Comparison of ENCODE assay signal across 35 cellular contexts in the genomic region with DNA sequence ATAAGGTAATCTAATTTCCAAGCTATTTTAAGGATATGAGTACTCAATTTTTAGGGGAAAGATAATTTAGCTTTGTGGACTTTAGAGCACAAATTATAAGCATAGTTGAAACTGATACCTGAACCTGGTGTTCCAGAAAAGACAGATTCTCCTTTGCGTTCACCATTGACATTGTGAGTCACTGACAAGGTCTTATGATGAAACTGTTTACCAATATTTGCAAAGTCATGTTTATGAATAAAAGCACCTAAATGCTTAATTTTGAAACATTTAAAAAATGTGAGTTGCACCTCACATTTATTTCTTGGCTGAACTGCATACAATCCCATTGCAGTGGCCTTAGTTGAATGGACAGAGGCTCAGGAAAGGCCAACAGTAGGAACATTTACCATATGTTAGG. TPM values are rescaled to one million over a fixed set of nuclear protein-coding genes. Genes with fewer than 3 reads are reported as not detected.
DNase-seq lines count a peak whose midpoint lies in the region; ATAC-seq, FAIRE-seq and TF ChIP-seq lines count a peak whose summit lies in the region.
"Had no signal": no experiment of that assay in that cellular context is flagged by ENCODE, and none has a peak within 500 bp of the region (broad histone marks: within the 10 kb centered on the region; RNA-seq: fewer than 3 reads in every experiment).

No MANE protein-coding gene starts in this region.

- peaks cover 63% of the 10 kb centered on the region for H3K4me1 ChIP-seq in BLaER1
- H3K4me1 ChIP-seq in astrocyte (ENCODE audit: insufficient read depth, low read length): peaks cover 32% of the 10 kb centered on the region
- H3K4me1 ChIP-seq in prostate gland (replicated peaks): no peaks in the 10 kb centered on the region
- H3K4me1 ChIP-seq: psoas muscle had no signal

- H3K4me2 ChIP-seq in BLaER1: peak overlapping the region; percentile 88
- H3K4me2 ChIP-seq in astrocyte (ENCODE audit: low read length): peak overlapping the region; percentile 4

- 0 out of 2 replicates have a peak overlapping the region, but pooled peaks have one; percentile 1 for H3K27ac Mint-ChIP-seq in HFFc6
- H3K27ac Mint-ChIP-seq in astrocyte (ENCODE audit: unreplicated experiment): no peak overlapping the region
- H3K27ac Mint-ChIP-seq in nephron: peak overlapping the region; percentile 90 to 94 (median 91)
- H3K27ac Mint-ChIP-seq: activated CD4-positive, alpha-beta T cell treated with anti-CD3 and anti-CD28 coated beads, Interleukin-2, amount 10 ng/mL, durations not matched to agents 7 days and 5 days; activated naive CD8-positive, alpha-beta T cell treated with anti-CD3 and anti-CD28 coated beads, Interleukin-2, amount 10 ng/mL, durations not matched to agents 7 days and 5 days; activated T-cell treated with anti-CD3 and anti-CD28 coated beads, Interleukin-2, amount 50 U/mL, for 24 hours; stimulated activated effector memory CD8-positive, alpha-beta T cell treated with anti-CD3 and anti-CD28 coated beads, Interleukin-12 subunit alpha, Interleukin-12 subunit beta, amount 100 ng/mL, for 72 hours had no signal

- peaks cover 57% of the 10 kb centered on the region for H3K36me3 ChIP-seq in BLaER1
- peaks cover 16% of the 10 kb centered on the region for H3K36me3 ChIP-seq in astrocyte (ENCODE audit: insufficient read depth, low read length)
- no peaks in the 10 kb centered on the region for H3K36me3 ChIP-seq in prostate gland
- H3K36me3 ChIP-seq: ascending aorta, left ventricle myocardium inferior, sigmoid colon, transverse colon had no signal

- TF ChIP-seq POLR2A in prostate gland (IDR thresholded peaks at IDR 0.05): no peak

- H3K4me3 Mint-ChIP-seq in HFFc6: no peak overlapping the region
- peak overlapping the region; percentile 91 for H3K4me3 Mint-ChIP-seq in astrocyte (ENCODE audit: unreplicated experiment)
- peak overlapping the region; percentile 62 to 85 (median 63) for H3K4me3 Mint-ChIP-seq in nephron
- H3K4me3 Mint-ChIP-seq: activated CD4-positive, alpha-beta T cell treated with anti-CD3 and anti-CD28 coated beads, Interleukin-2, amount 10 ng/mL, durations not matched to agents 7 days and 5 days; activated T-cell treated with anti-CD3 and anti-CD28 coated beads, Interleukin-2, amount 50 U/mL, for 24 hours; stimulated activated effector memory CD8-positive, alpha-beta T cell treated with anti-CD3 and anti-CD28 coated beads, Interleukin-12 subunit alpha, Interleukin-12 subunit beta, amount 100 ng/mL, for 72 hours had no signal

- H3K4me3 ChIP-seq in BLaER1: peak overlapping the region; percentile 81
- no peak overlapping the region for H3K4me3 ChIP-seq in astrocyte (ENCODE audit: insufficient read depth, low read depth, low read length)
- H3K4me3 ChIP-seq in prostate gland: no peak overlapping the region
- H3K4me3 ChIP-seq: ascending aorta, left ventricle myocardium inferior, psoas muscle, sigmoid colon, transverse colon had no signal

- FAIRE-seq in astrocyte (lab: Jason Lieb, UNC): no peak
- FAIRE-seq: keratinocyte, RCC 7860 had no signal

- peaks cover 87% of the 10 kb centered on the region for H3K79me2 ChIP-seq in astrocyte (ENCODE audit: insufficient read depth, low read length)

- no peak overlapping the region for H2AFZ ChIP-seq in astrocyte (ENCODE audit: low read depth, low read length)

- peaks cover 47% of the 10 kb centered on the region for H3K36me3 Mint-ChIP-seq in HFFc6 (ENCODE audit: low read depth)
- H3K36me3 Mint-ChIP-seq in astrocyte (ENCODE audit: low read depth, unreplicated experiment): peaks cover 7% of the 10 kb centered on the region
- peaks cover 24% of the 10 kb centered on the region for H3K36me3 Mint-ChIP-seq in nephron (ENCODE audit: low read depth)
- H3K36me3 Mint-ChIP-seq: stimulated activated effector memory CD8-positive, alpha-beta T cell treated with anti-CD3 and anti-CD28 coated beads, Interleukin-12 subunit alpha, Interleukin-12 subunit beta, amount 100 ng/mL, for 72 hours had no signal

- no peak for ATAC-seq in HG02973 (IDR thresholded peaks at IDR 0.05; ENCODE audit: unreplicated experiment)
- ATAC-seq: esophagus mucosa; psoas muscle; stimulated activated effector memory CD8-positive, alpha-beta T cell treated with anti-CD3 and anti-CD28 coated beads, Interleukin-12 subunit alpha, Interleukin-12 subunit beta, amount 100 ng/mL, for 72 hours had no signal

- no peaks in the 10 kb centered on the region for H3K9me3 ChIP-seq in BLaER1
- H3K9me3 ChIP-seq in astrocyte (ENCODE audit: insufficient read depth, low read depth, low read length): no peaks in the 10 kb centered on the region
- H3K9me3 ChIP-seq in prostate gland: no peaks in the 10 kb centered on the region
- H3K9me3 ChIP-seq: ascending aorta, left ventricle myocardium inferior, psoas muscle, sigmoid colon, transverse colon had no signal

- intact Hi-C loops in prostate gland (cut with DNase I): no loop called here

- H4K20me1 ChIP-seq in BLaER1: peaks cover 63% of the 10 kb centered on the region
- H4K20me1 ChIP-seq in astrocyte (ENCODE audit: insufficient read depth, low read length): peaks cover 44% of the 10 kb centered on the region

- H3K4me1 Mint-ChIP-seq in HFFc6 (ENCODE audit: low read depth) (peaks cover 86% of the 10 kb centered on the region), astrocyte (ENCODE audit: low read depth, unreplicated experiment) (peaks cover 35% of the 10 kb centered on the region), nephron (peaks cover 57% of the 10 kb centered on the region)

- H3K27me3 ChIP-seq in BLaER1 (no peaks in the 10 kb centered on the region), astrocyte (ENCODE audit: insufficient read depth, low read length) (no peaks in the 10 kb centered on the region), prostate gland (replicated peaks; ENCODE audit: insufficient read depth) (no peaks in the 10 kb centered on the region)
- H3K27me3 ChIP-seq: ascending aorta had no signal

- no peak overlapping the region; the same call in 1 of the 2 replicates for H3K27ac ChIP-seq in BLaER1
- no peak overlapping the region for H3K27ac ChIP-seq in astrocyte (ENCODE audit: low read depth, low read length)
- H3K27ac ChIP-seq in prostate gland: no peak overlapping the region
- H3K27ac ChIP-seq: ascending aorta, left ventricle myocardium inferior, psoas muscle, sigmoid colon, transverse colon had no signal

- WGBS in prostate gland: 97% methylated on average over 1 of the region's 1 CpG

- no peaks in the 10 kb centered on the region for H3K9me3 Mint-ChIP-seq in HFFc6
- no peaks in the 10 kb centered on the region for H3K9me3 Mint-ChIP-seq in astrocyte (ENCODE audit: unreplicated experiment)
- no peaks in the 10 kb centered on the region for H3K9me3 Mint-ChIP-seq in nephron
- H3K9me3 Mint-ChIP-seq: activated CD4-positive, alpha-beta T cell treated with anti-CD3 and anti-CD28 coated beads, Interleukin-2, amount 10 ng/mL, durations not matched to agents 7 days and 5 days; activated naive CD8-positive, alpha-beta T cell treated with anti-CD3 and anti-CD28 coated beads, Interleukin-2, amount 10 ng/mL, durations not matched to agents 7 days and 5 days; activated T-cell treated with anti-CD3 and anti-CD28 coated beads, Interleukin-2, amount 50 U/mL, for 24 hours; stimulated activated effector memory CD8-positive, alpha-beta T cell treated with anti-CD3 and anti-CD28 coated beads, Interleukin-12 subunit alpha, Interleukin-12 subunit beta, amount 100 ng/mL, for 72 hours had no signal

- DNase-seq in HFFc6 (no peak), astrocyte (ENCODE audit: low read depth) (no peak), NCI-H187 treated with DMSO at 0.1 percent for 48 hours (lab: John Stamatoyannopoulos, UW) (no peak), prostate gland (ENCODE audit: low spot score) (no peak)
- DNase-seq in activated CD4-positive, CD25-positive, alpha-beta regulatory T cell treated with anti-CD3 and anti-CD28 coated beads, Interleukin-2, amount 50 U/mL, for 72 hours: no peak
- DNase-seq: activated CD4-positive, alpha-beta T cell treated with anti-CD3 and anti-CD28 coated beads, Interleukin-2, amount 10 ng/mL, durations not matched to agents 7 days and 5 days; activated effector memory CD4-positive, alpha-beta T cell treated with anti-CD3 and anti-CD28 coated beads, Interleukin-2, amount 50 U/mL, for 16 hours; activated naive CD8-positive, alpha-beta T cell treated with anti-CD3 and anti-CD28 coated beads, Interleukin-2, amount 10 ng/mL, durations not matched to agents 7 days and 5 days; activated T-cell treated with anti-CD3 and anti-CD28 coated beads, Interleukin-2, amount 50 U/mL, for 24 hours; C1 segment of cervical spinal cord; caudate nucleus; COR-L47; cortex of kidney; left ventricle myocardium inferior; mesendoderm; NCI-H1105; NCI-H2029; NCI-H226; NCI-H748 treated with DMSO at 0.1 percent for 48 hours; psoas muscle; SHP77 treated with DMSO at 0.1 percent for 48 hours; sigmoid colon; stimulated activated CD4-positive, alpha-beta T cell treated with anti-CD3 and anti-CD28 coated beads, Interleukin-15, amount 100 ng/mL, for 24 hours; stimulated activated CD4-positive, alpha-beta T cell treated with anti-CD3 and anti-CD28 coated beads, Interleukin-4, amount 100 ng/mL, for 4 hours; T-helper 9 cell; transverse colon had no signal

- H3K27me3 Mint-ChIP-seq in HFFc6 (ENCODE audit: insufficient read depth) (no peaks in the 10 kb centered on the region), astrocyte (ENCODE audit: low read depth, unreplicated experiment) (no peaks in the 10 kb centered on the region), nephron (ENCODE audit: low read depth) (no peaks in the 10 kb centered on the region)

- H3K9ac ChIP-seq in BLaER1: peak overlapping the region; percentile 97; the same call in 1 of the 2 replicates
- no peak overlapping the region for H3K9ac ChIP-seq in astrocyte (ENCODE audit: low read length)

- TF ChIP-seq CTCF in HFFc6 (IDR thresholded peaks at IDR 0.05): no peak
- TF ChIP-seq CTCF in astrocyte (IDR thresholded peaks at IDR 0.05; ENCODE audit: insufficient read depth, low read depth, low read length): no peak
- TF ChIP-seq CTCF in nephron (IDR thresholded peaks at IDR 0.05; ENCODE audit: unreplicated experiment in 3 of 3): no peak
- no peak for TF ChIP-seq CTCF in prostate gland (IDR thresholded peaks at IDR 0.05)

RNA-seq across cellular contexts. Expression of gene BCAT1, which starts 3.9 kb away (rescaled TPM):
- total RNA-seq in HFFc6 (2021; fragmentation: NEBNext Ultra II Directional; extraction: Animal tissue kit (Norgen Biotek cat#: 25700)): 100 to 1,000 TPM; 156 to 180 (median 173) TPM
- total RNA-seq in astrocyte (459 and 476 TPM in 2 replicates), prostate gland (10 to 100 TPM in 1 of 2 donors, under 1 TPM in 1; 0.59 to 43.1 TPM)
- total RNA-seq: HT-29 had no signal
